Comparison of ENCODE assay signal across 1 cellular context in the genomic region with DNA sequence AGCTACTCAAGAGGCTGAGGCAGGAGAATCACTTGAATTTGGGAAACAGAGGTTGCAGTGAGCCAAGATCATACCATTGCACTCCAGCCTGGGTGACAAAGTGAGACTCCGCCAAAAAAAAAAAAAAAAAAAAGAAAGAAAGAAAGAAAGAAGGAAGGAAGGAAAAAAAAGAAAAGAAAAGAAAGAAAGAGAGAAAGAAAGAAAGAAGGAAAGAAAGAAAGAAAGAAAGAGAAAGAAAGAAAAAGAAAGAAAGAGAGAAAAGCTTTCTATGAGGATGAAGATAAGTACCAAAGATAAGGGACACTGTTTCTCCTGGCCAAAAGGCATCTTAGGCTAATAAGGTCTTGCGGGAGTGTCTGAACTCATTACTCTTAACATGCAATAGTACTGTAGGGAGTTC. TPM values are rescaled to one million over a fixed set of nuclear protein-coding genes. Genes with fewer than 3 reads are reported as not detected.
"Had no signal": no experiment of that assay in that cellular context is flagged by ENCODE, and none has a peak within 500 bp of the region (broad histone marks: within the 10 kb centered on the region; RNA-seq: fewer than 3 reads in every experiment).

No MANE protein-coding gene starts in this region.

RNA-seq across cellular contexts. Expression of gene SLC26A4, which starts 21.6 kb away (rescaled TPM):
- total RNA-seq: left lobe of liver had no signal
